Comparison of ENCODE assay signal across 21 cellular contexts in the genomic region with DNA sequence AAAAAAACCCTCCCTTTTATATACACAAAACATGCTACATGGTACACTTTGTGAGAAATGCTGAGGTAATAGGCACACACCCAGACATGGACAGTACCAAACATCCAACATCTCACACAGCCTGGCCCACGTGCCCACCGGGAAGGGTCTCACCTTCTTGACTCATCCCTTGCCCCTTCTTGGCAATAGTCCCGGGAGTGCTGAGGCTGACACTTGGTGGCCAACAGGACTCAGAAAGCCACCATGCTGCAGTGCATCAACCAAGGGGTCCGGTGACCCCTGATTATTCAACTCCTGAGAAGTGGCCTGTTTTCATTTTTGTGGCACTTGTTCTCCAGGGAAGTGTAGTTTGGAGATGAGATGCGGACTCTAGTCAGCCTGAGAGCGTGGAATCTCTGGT. TPM values are rescaled to one million over a fixed set of nuclear protein-coding genes. Genes with fewer than 3 reads are reported as not detected.
A peak's percentile ranks its signal among the peaks of the same experiment; 100 is the strongest.
DNase-seq lines count a peak whose midpoint lies in the region; ATAC-seq lines count a peak whose summit lies in the region.
"Had no signal": no experiment of that assay in that cellular context is flagged by ENCODE, and none has a peak within 500 bp of the region (broad histone marks: within the 10 kb centered on the region; RNA-seq: fewer than 3 reads in every experiment).

No MANE protein-coding gene starts in this region.

- no peaks in the 10 kb centered on the region for H3K27me3 ChIP-seq in subcutaneous abdominal adipose tissue (ENCODE audit: control insufficient read depth in 5 of 5, insufficient read depth in 4 of 5, low read length in 5 of 5)
- H3K27me3 ChIP-seq: BLaER1 had no signal

- H3K9ac ChIP-seq in subcutaneous abdominal adipose tissue (ENCODE audit: low read length in 5 of 5) = no peak overlapping the region
- H3K9ac ChIP-seq: BLaER1 had no signal

- H3K4me1 ChIP-seq in subcutaneous abdominal adipose tissue (ENCODE audit: control insufficient read depth in 5 of 5, insufficient read depth in 5 of 5, low read length in 5 of 5) = peaks cover 0 to 54% (median 46%) of the 10 kb centered on the region in 5 donors
- H3K4me1 ChIP-seq: A549 had no signal

- no peak overlapping the region for H3K4me3 ChIP-seq in subcutaneous abdominal adipose tissue (ENCODE audit: low read depth in 1 of 5, low read length in 5 of 5)
- H3K4me3 ChIP-seq: A549, BLaER1, GM23338 had no signal

- peaks cover 7 to 61% (median 56%) of the 10 kb centered on the region in 5 donors for H3K36me3 ChIP-seq in subcutaneous abdominal adipose tissue (ENCODE audit: control insufficient read depth in 5 of 5, insufficient read depth in 5 of 5, low read length in 5 of 5)

- H3K27ac ChIP-seq in subcutaneous abdominal adipose tissue (ENCODE audit: low read depth, low read length) = peak overlapping the region; percentile 28
- H3K27ac ChIP-seq: A549, BLaER1, C4-2B had no signal

- ATAC-seq in GM18861 (IDR thresholded peaks at IDR 0.05; ENCODE audit: unreplicated experiment) = no peak
- ATAC-seq: A549; CD8-positive, alpha-beta T cell; GM23338; HCT116 had no signal

- no peaks in the 10 kb centered on the region for H3K9me3 ChIP-seq in subcutaneous abdominal adipose tissue (ENCODE audit: control insufficient read depth in 5 of 5, low read length in 5 of 5)
- H3K9me3 ChIP-seq: A549, BLaER1, Caco-2 had no signal

- peak; percentile 30 for DNase-seq in activated CD8-positive, alpha-beta memory T cell treated with anti-CD3 and anti-CD28 coated beads, Interleukin-2, amount 50 U/mL, for 48 hours
- DNase-seq in activated CD8-positive, alpha-beta memory T cell treated with anti-CD3 and anti-CD28 coated beads, Interleukin-2, amount 50 U/mL, for 4 hours = no peak
- peak; percentile 45 for DNase-seq in mesenteric fat pad (ENCODE audit: low spot score)
- no peak for DNase-seq in AML-193 (lab: John Stamatoyannopoulos, UW)
- no peak for DNase-seq in Ammon's horn (ENCODE audit: low spot score)
- DNase-seq: 8988T; ACHN; Caco-2; CD4-positive, CD25-positive, alpha-beta regulatory T cell; CD8-positive, alpha-beta T cell; DMS153; DND-41; H9 had no signal

RNA-seq across cellular contexts. Expression of a gene that starts 35.0 kb away (rescaled TPM):
- total RNA-seq in mesenteric fat pad = 169 TPM
- total RNA-seq: B cell; Caco-2; CD4-positive, CD25-positive, alpha-beta regulatory T cell; CD8-positive, alpha-beta T cell had no signal

Comparison
In these comparisons a context has a peak if more than half of its experiments do, and no peak if none do; other contexts are left out.
1. DNase-seq: peak in activated CD8-positive, alpha-beta memory T cell treated with anti-CD3 and anti-CD28 coated beads, Interleukin-2, amount 50 U/mL, for 48 hours (single experiment) and mesenteric fat pad (single experiment); none in activated CD8-positive, alpha-beta memory T cell treated with anti-CD3 and anti-CD28 coated beads, Interleukin-2, amount 50 U/mL, for 4 hours (single experiment), AML-193 (0 of 2) and Ammon's horn (single experiment).